ENCODE assay signal across 8 cellular contexts in the genomic region with DNA sequence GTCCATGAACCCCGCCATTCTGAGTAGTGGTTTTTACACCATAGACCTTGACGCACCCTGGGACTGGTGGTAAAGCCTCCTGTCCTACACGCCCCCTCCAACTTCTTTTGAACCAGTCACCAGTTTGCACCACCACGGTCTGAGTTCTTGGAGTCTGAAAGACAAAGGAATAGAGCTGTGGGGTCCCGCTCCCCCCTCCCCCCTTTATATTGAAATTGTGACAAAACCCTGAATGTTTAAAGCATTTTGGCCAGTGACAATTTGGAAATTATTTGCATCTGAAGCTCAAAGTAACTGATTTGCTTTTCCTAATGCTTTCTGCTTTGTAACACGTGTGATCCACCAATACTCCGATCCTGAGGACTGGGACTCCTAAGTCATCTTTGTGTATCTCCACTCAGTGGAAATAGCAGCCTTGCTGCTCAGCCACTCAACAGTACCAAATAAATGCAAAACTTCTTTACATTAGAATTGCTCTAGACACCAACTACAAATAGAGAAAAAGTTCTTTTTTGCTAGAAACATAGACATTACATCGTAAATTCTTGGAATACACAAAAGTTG.
DNase-seq lines count a peak whose midpoint lies in the region.

No MANE protein-coding gene starts in this region.

- peaks cover 19 to 23% of the 10 kb centered on the region in 2 donors for H3K36me3 ChIP-seq in muscle layer of duodenum (ENCODE audit: control insufficient read depth in 1 of 2, insufficient read depth in 2 of 2, low read length in 2 of 2)

- H3K4me3 ChIP-seq in muscle layer of duodenum (ENCODE audit: low read depth in 1 of 2, low read length in 2 of 2) = peak overlapping the region; percentile 84 to 97

- peak; percentile 50 for DNase-seq in NCI-H524 (lab: John Stamatoyannopoulos, UW)
- no peak for DNase-seq in NCI-H524 treated with DMSO at 0.1 percent for 48 hours (lab: John Stamatoyannopoulos, UW)
- DNase-seq in NCI-H2227 treated with DMSO at 0.1 percent for 48 hours (lab: John Stamatoyannopoulos, UW) = peak; percentile 88
- peak; percentile 44 for DNase-seq in cerebellar cortex (ENCODE audit: low spot score)
- DNase-seq in NOMO-1 treated with dmso at 0.1 percent for 144 hours (lab: John Stamatoyannopoulos, UW; ENCODE audit: unreplicated experiment) = no peak
- DNase-seq in GM19238 (ENCODE audit: insufficient read length, low spot score) = no peak
- no peak for DNase-seq in Ammon's horn (ENCODE audit: low spot score)

- peaks cover 5 to 28% of the 10 kb centered on the region in 2 donors for H3K4me1 ChIP-seq in muscle layer of duodenum (ENCODE audit: control insufficient read depth in 1 of 2, insufficient read depth in 2 of 2, low read length in 2 of 2)

- peak overlapping the region; percentile 99 for H3K27ac ChIP-seq in muscle layer of duodenum (ENCODE audit: low read length)

- no peaks in the 10 kb centered on the region for H3K27me3 ChIP-seq in muscle layer of duodenum (ENCODE audit: low read depth, low read length)

- no peaks in the 10 kb centered on the region for H3K9me3 ChIP-seq in muscle layer of duodenum (ENCODE audit: control insufficient read depth in 1 of 2, low read length in 2 of 2)

Comparison
In these comparisons a context has a peak if more than half of its experiments do, and no peak if none do; other contexts are left out.
1. DNase-seq: peak in NCI-H524 (2 of 2), NCI-H2227 treated with DMSO at 0.1 percent for 48 hours (single experiment) and cerebellar cortex (single experiment); none in NCI-H524 treated with DMSO at 0.1 percent for 48 hours (single experiment), NOMO-1 treated with dmso at 0.1 percent for 144 hours (single experiment), GM19238 (single experiment) and Ammon's horn (single experiment).